ENCODE assay signal across 13 cellular contexts in genomic region chr7:102916426-102916825, GRCh38. TPM values are rescaled to one million over a fixed set of nuclear protein-coding genes. Genes with fewer than 3 reads are reported as not detected.
DNase-seq lines count a peak whose midpoint lies in the region; ATAC-seq and TF ChIP-seq lines count a peak whose summit lies in the region.
"Had no signal": no experiment of that assay in that cellular context is flagged by ENCODE, and none has a peak within 500 bp of the region (broad histone marks: within the 10 kb centered on the region; RNA-seq: fewer than 3 reads in every experiment).

No MANE protein-coding gene starts in this region.

- no peak for TF ChIP-seq CTCF in GM23338 (conservative IDR thresholded peaks at IDR 0.05; ENCODE audit: low read depth in 2 of 2)
- TF ChIP-seq CTCF in WI38 (IDR thresholded peaks at IDR 0.05; ENCODE audit: low read depth, low read length), result no peak
- peak in 1 of 2 donors; percentile 18 for TF ChIP-seq CTCF in fibroblast of lung (conservative IDR thresholded peaks at IDR 0.05 in 1 of 2, IDR thresholded peaks at IDR 0.05 in 1 of 2; ENCODE audit: low read depth in 1 of 2, low read length in 2 of 2)
- no peak for TF ChIP-seq CTCF in smooth muscle cell (IDR thresholded peaks at IDR 0.05; ENCODE audit: borderline replicate concordance, insufficient read depth, poor library complexity, severe bottlenecking)

- no peaks in the 10 kb centered on the region for H3K36me3 Mint-ChIP-seq in GM23338 (ENCODE audit: low read depth)

- H3K9me2 ChIP-seq in GM23338 (ENCODE audit: insufficient read depth), result no peaks in the 10 kb centered on the region

- DNase-seq in GM23338 (ENCODE audit: low spot score), result no peak
- peak; percentile 88 to 90 for DNase-seq in fibroblast of lung (ENCODE audit: low read depth in 2 of 2)
- DNase-seq in smooth muscle cell (lab: John Stamatoyannopoulos, UW; ENCODE audit: unreplicated experiment), result no peak
- DNase-seq in stimulated activated CD4-positive, alpha-beta T cell treated with anti-CD3 and anti-CD28 coated beads, Interleukin-4, amount 100 ng/mL, for 1 hour, result no peak
- no peak for DNase-seq in NCI-H2171 treated with DMSO at 0.1 percent for 48 hours (lab: John Stamatoyannopoulos, UW)
- no peak for DNase-seq in stimulated activated CD4-positive, alpha-beta T cell treated with anti-CD3 and anti-CD28 coated beads, Interleukin-2, amount 100 ng/mL, for 24 hours
- DNase-seq: central memory CD4-positive, alpha-beta T cell; gastrocnemius medialis; islet precursor cell; Karpas-422; NCI-H2081 treated with DMSO at 0.1 percent for 48 hours; T-helper 17 cell had no signal

- H3K4me2 ChIP-seq in GM23338 (peak overlapping the region; percentile 16; the same call in 1 of the 2 replicates), fibroblast of lung (ENCODE audit: extremely low read depth, insufficient read depth, low read length) (peak overlapping the region; percentile 32), smooth muscle cell (peak overlapping the region; percentile 65)

- H4K20me1 ChIP-seq in GM23338 (replicated peaks; ENCODE audit: insufficient read depth), result no peaks in the 10 kb centered on the region
- H4K20me1 ChIP-seq in fibroblast of lung (ENCODE audit: control insufficient read depth, extremely low read depth, insufficient read depth, low read length), result no peaks in the 10 kb centered on the region
- H4K20me1 ChIP-seq in smooth muscle cell (ENCODE audit: low read depth), result no peaks in the 10 kb centered on the region

- H3K9me3 ChIP-seq in fibroblast of lung (ENCODE audit: control insufficient read depth, insufficient read depth, low read depth, low read length), result no peaks in the 10 kb centered on the region
- no peaks in the 10 kb centered on the region for H3K9me3 ChIP-seq in smooth muscle cell (replicated peaks; ENCODE audit: low read depth)
- H3K9me3 ChIP-seq: gastrocnemius medialis had no signal

- peaks cover 35% of the 10 kb centered on the region for H3K4me1 Mint-ChIP-seq in GM23338
- H3K4me1 Mint-ChIP-seq: T-helper 17 cell had no signal

- no peaks in the 10 kb centered on the region for H3K79me2 ChIP-seq in GM23338 (replicated peaks; ENCODE audit: insufficient read depth)
- no peaks in the 10 kb centered on the region for H3K79me2 ChIP-seq in fibroblast of lung (ENCODE audit: control insufficient read depth, insufficient read depth, low read length)
- no peaks in the 10 kb centered on the region for H3K79me2 ChIP-seq in smooth muscle cell (ENCODE audit: low read depth)

- no peak overlapping the region for H3K9ac ChIP-seq in fibroblast of lung (ENCODE audit: insufficient read depth, low read length)
- H3K9ac ChIP-seq in smooth muscle cell (ENCODE audit: low read depth), result peak overlapping the region; percentile 17

- 21% methylated on average over 3 of the region's 3 CpGs for WGBS in smooth muscle cell (ENCODE audit: low lambda C conversion rate)

- no peaks in the 10 kb centered on the region for H3F3A ChIP-seq in GM23338 (replicated peaks; ENCODE audit: low read depth)
- peaks cover 9% of the 10 kb centered on the region for H3F3A ChIP-seq in smooth muscle cell (ENCODE audit: low read depth)

- peaks cover 2% of the 10 kb centered on the region for H3K27me3 Mint-ChIP-seq in GM23338 (ENCODE audit: insufficient read depth, low read depth, poor library complexity)

- H3K27me3 ChIP-seq in GM23338 (ENCODE audit: insufficient read depth), result no peaks in the 10 kb centered on the region
- no peaks in the 10 kb centered on the region for H3K27me3 ChIP-seq in fibroblast of lung (ENCODE audit: control insufficient read depth, insufficient read depth, low read length)
- no peaks in the 10 kb centered on the region for H3K27me3 ChIP-seq in smooth muscle cell (ENCODE audit: low read depth)
- H3K27me3 ChIP-seq: gastrocnemius medialis had no signal

- H2AFZ ChIP-seq in GM23338 (no peak overlapping the region), fibroblast of lung (ENCODE audit: low read length) (no peak overlapping the region), smooth muscle cell (ENCODE audit: low read depth) (no peak overlapping the region)

- no peak for ATAC-seq in GM23338
- ATAC-seq: T-helper 17 cell had no signal

- no peak overlapping the region for H3K4me3 Mint-ChIP-seq in GM23338
- H3K4me3 Mint-ChIP-seq: T-helper 17 cell had no signal

- H3K36me3 ChIP-seq in GM23338 (ENCODE audit: insufficient read depth), result no peaks in the 10 kb centered on the region
- no peaks in the 10 kb centered on the region for H3K36me3 ChIP-seq in fibroblast of lung (ENCODE audit: control insufficient read depth, insufficient read depth, low read length)
- no peaks in the 10 kb centered on the region for H3K36me3 ChIP-seq in smooth muscle cell (ENCODE audit: low read depth)
- H3K36me3 ChIP-seq: gastrocnemius medialis had no signal

- H3K4me1 ChIP-seq in GM23338 (ENCODE audit: insufficient read depth) (peaks cover 35% of the 10 kb centered on the region), fibroblast of lung (ENCODE audit: control insufficient read depth, extremely low read depth, insufficient read depth, low read length) (peaks cover 8% of the 10 kb centered on the region), smooth muscle cell (ENCODE audit: low read depth) (peaks cover 13% of the 10 kb centered on the region)

- H3K4me3 ChIP-seq in GM23338 (no peak overlapping the region), WI38 (ENCODE audit: low read depth, low read length) (peak overlapping the region; percentile 25), fibroblast of lung (replicated peaks in 1 of 4; ENCODE audit: control extremely low read depth in 1 of 4, insufficient read depth in 1 of 4, low read depth in 3 of 4, low read length in 4 of 4) (peak overlapping the region in 1 of 4 experiments; percentile 30), smooth muscle cell (no peak overlapping the region)
- H3K4me3 ChIP-seq: gastrocnemius medialis had no signal

- no peak overlapping the region for H3K27ac Mint-ChIP-seq in GM23338
- H3K27ac Mint-ChIP-seq: T-helper 17 cell had no signal

- no peak overlapping the region for H3K27ac ChIP-seq in GM23338 (ENCODE audit: low read depth)
- H3K27ac ChIP-seq in fibroblast of lung (ENCODE audit: insufficient read depth, low read length), result no peak overlapping the region
- peak overlapping the region; percentile 94 for H3K27ac ChIP-seq in smooth muscle cell (ENCODE audit: low read depth)
- H3K27ac ChIP-seq: gastrocnemius medialis had no signal

- H3K9me3 Mint-ChIP-seq in GM23338, result no peaks in the 10 kb centered on the region

TF ChIP-seq in GM23338, 12 proteins besides CTCF, POLR2A, EP300 and RAD21:
- TF ChIP-seq EZH2phosphoT487 (IDR thresholded peaks at IDR 0.05; ENCODE audit: unreplicated experiment), result no peak
- TF ChIP-seq CREB1 (CRISPR knock-in tag; IDR thresholded peaks at IDR 0.05; ENCODE audit: low read depth), result no peak
- TF ChIP-seq ZNF114 (CRISPR knock-in tag; IDR thresholded peaks at IDR 0.05), result no peak
- TF ChIP-seq, protein P1, sequence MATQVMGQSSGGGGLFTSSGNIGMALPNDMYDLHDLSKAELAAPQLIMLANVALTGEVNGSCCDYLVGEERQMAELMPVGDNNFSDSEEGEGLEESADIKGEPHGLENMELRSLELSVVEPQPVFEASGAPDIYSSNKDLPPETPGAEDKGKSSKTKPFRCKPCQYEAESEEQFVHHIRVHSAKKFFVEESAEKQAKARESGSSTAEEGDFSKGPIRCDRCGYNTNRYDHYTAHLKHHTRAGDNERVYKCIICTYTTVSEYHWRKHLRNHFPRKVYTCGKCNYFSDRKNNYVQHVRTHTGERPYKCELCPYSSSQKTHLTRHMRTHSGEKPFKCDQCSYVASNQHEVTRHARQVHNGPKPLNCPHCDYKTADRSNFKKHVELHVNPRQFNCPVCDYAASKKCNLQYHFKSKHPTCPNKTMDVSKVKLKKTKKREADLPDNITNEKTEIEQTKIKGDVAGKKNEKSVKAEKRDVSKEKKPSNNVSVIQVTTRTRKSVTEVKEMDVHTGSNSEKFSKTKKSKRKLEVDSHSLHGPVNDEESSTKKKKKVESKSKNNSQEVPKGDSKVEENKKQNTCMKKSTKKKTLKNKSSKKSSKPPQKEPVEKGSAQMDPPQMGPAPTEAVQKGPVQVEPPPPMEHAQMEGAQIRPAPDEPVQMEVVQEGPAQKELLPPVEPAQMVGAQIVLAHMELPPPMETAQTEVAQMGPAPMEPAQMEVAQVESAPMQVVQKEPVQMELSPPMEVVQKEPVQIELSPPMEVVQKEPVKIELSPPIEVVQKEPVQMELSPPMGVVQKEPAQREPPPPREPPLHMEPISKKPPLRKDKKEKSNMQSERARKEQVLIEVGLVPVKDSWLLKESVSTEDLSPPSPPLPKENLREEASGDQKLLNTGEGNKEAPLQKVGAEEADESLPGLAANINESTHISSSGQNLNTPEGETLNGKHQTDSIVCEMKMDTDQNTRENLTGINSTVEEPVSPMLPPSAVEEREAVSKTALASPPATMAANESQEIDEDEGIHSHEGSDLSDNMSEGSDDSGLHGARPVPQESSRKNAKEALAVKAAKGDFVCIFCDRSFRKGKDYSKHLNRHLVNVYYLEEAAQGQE (IDR thresholded peaks at IDR 0.05; ENCODE audit: unreplicated experiment), result no peak
- no peak for TF ChIP-seq NANOG (IDR thresholded peaks at IDR 0.05; ENCODE audit: borderline replicate concordance)
- TF ChIP-seq EZH2 (IDR thresholded peaks at IDR 0.05; ENCODE audit: low read depth, unreplicated experiment), result no peak
TF ChIP-seq in GM23338: peak in this region for 0.

RNA-seq across cellular contexts. Expression of gene LRRC17, which starts 3.6 kb away (rescaled TPM):
- total RNA-seq in GM23338 (2014; rRNA removed; shearing (Covaris generic)), result 3.1 and 9.4 TPM in 2 replicates
- polyA plus RNA-seq in GM23338 (2016; fragmentation: Nextera tagmentation; extraction: Ambion mirVana) (1.0 and 2.8 TPM in 2 replicates), fibroblast of lung (31.5 and 103 TPM in 2 replicates), smooth muscle cell (5.5 and 6.2 TPM in 2 replicates)
- total RNA-seq in fibroblast of lung (12.6 and 30.8 TPM in 2 replicates), smooth muscle cell (14.7 and 23.0 TPM in 2 replicates)
- 15.7 and 55.0 TPM in 2 replicates for polyA plus RNA-seq in fibroblast of lung (2012)
- polyA minus RNA-seq in fibroblast of lung (ENCODE audit: low replicate concordance), result 0.63 and 13.7 TPM in 2 replicates

Comparison
In these comparisons a context has a peak if more than half of its experiments do, and no peak if none do; other contexts are left out.
1. DNase-seq: peak in fibroblast of lung (2 of 2); none in GM23338 (single experiment), smooth muscle cell (single experiment), stimulated activated CD4-positive, alpha-beta T cell treated with anti-CD3 and anti-CD28 coated beads, Interleukin-4, amount 100 ng/mL, for 1 hour (single experiment), NCI-H2171 treated with DMSO at 0.1 percent for 48 hours (single experiment) and stimulated activated CD4-positive, alpha-beta T cell treated with anti-CD3 and anti-CD28 coated beads, Interleukin-2, amount 100 ng/mL, for 24 hours (0 of 2).
2. Peak in every context shown above with its lines, with median percentiles within 50 percentile points of each other: H3K4me2 ChIP-seq.